In genomic region chr20:6008254-6008653, GRCh38 we compare ENCODE assay signal across 8 cellular contexts. TPM values are rescaled to one million over a fixed set of nuclear protein-coding genes. Genes with fewer than 3 reads are reported as not detected.
A peak's percentile ranks its signal among the peaks of the same experiment; 100 is the strongest.
DNase-seq lines count a peak whose midpoint lies in the region; ATAC-seq and TF ChIP-seq lines count a peak whose summit lies in the region.

No MANE protein-coding gene starts in this region.

- H3K27me3 ChIP-seq in osteoblast (ENCODE audit: insufficient read depth, low read length) = no peaks in the 10 kb centered on the region

- no peaks in the 10 kb centered on the region for H3K27me3 Mint-ChIP-seq in activated CD4-positive, alpha-beta memory T cell treated with anti-CD3 and anti-CD28 coated beads for 36 hours
- H3K27me3 Mint-ChIP-seq in activated CD4-positive, alpha-beta memory T cell treated with anti-CD3 and anti-CD28 coated beads, Interleukin-2, amount 10 ng/mL, durations not matched to agents 7 days and 5 days = no peaks in the 10 kb centered on the region

- H3K4me1 ChIP-seq in osteoblast (ENCODE audit: insufficient read depth, low read length) = peaks cover 26% of the 10 kb centered on the region

- no peak for TF ChIP-seq CTCF in fibroblast of villous mesenchyme (IDR thresholded peaks at IDR 0.05; ENCODE audit: insufficient read depth, low read depth, low read length)
- no peak for TF ChIP-seq CTCF in osteoblast (IDR thresholded peaks at IDR 0.05; ENCODE audit: extremely low read depth, low read depth, low read length)

- CTCF ChIA-PET in activated CD4-positive, alpha-beta memory T cell treated with anti-CD3 and anti-CD28 coated beads for 36 hours (lab: Charles Lee) = interaction anchor here (1.4 to 1.5 kb wide), 2 partner anchors 12 to 480 kb away, joined by 3 to 7 read pairs; no protein-coding TSS in a partner anchor
- CTCF ChIA-PET in activated CD4-positive, alpha-beta memory T cell treated with anti-CD3 and anti-CD28 coated beads, Interleukin-2, amount 10 ng/mL, durations not matched to agents 7 days and 5 days (lab: Charles Lee) = interaction anchor here (1.3 to 2.1 kb wide), 3 partner anchors 11 to 65 kb away, joined by 5 to 11 read pairs (median 7); no protein-coding TSS in a partner anchor

- H3K9me3 ChIP-seq in SK-N-MC (ENCODE audit: low read depth, low read length) = no peaks in the 10 kb centered on the region
- H3K9me3 ChIP-seq in osteoblast (ENCODE audit: low read depth, low read length) = no peaks in the 10 kb centered on the region

- peaks cover 69% of the 10 kb centered on the region for H3K79me2 ChIP-seq in osteoblast (ENCODE audit: insufficient read depth, low read length)

- no peak overlapping the region for H3K27ac ChIP-seq in SK-N-MC
- peak overlapping the region; percentile 48 for H3K27ac ChIP-seq in osteoblast (ENCODE audit: low read depth, low read length)

- peak overlapping the region; percentile 1 for H3K9ac ChIP-seq in SK-N-MC (ENCODE audit: insufficient read length)

- H3K4me3 ChIP-seq in SK-N-MC (peak overlapping the region; percentile 86), fibroblast of villous mesenchyme (ENCODE audit: low read depth, low read length) (peak overlapping the region; percentile 79), osteoblast (ENCODE audit: insufficient read depth, low read length) (peak overlapping the region; percentile 77)

- no peak overlapping the region for H3K27ac Mint-ChIP-seq in activated CD4-positive, alpha-beta memory T cell treated with anti-CD3 and anti-CD28 coated beads for 36 hours
- H3K27ac Mint-ChIP-seq in activated CD4-positive, alpha-beta memory T cell treated with anti-CD3 and anti-CD28 coated beads, Interleukin-2, amount 10 ng/mL, durations not matched to agents 7 days and 5 days = no peak overlapping the region

- peak overlapping the region; percentile 93 for H3K4me2 ChIP-seq in osteoblast (ENCODE audit: insufficient read depth, low read length)

- no peak for ATAC-seq in HG02840 (IDR thresholded peaks at IDR 0.05; ENCODE audit: low FRiP score, unreplicated experiment)
- ATAC-seq in HG03469 (IDR thresholded peaks at IDR 0.05; ENCODE audit: unreplicated experiment) = no peak

- H3K4me1 Mint-ChIP-seq in activated CD4-positive, alpha-beta memory T cell treated with anti-CD3 and anti-CD28 coated beads for 36 hours (ENCODE audit: low read depth) = peaks cover 40% of the 10 kb centered on the region
- peaks cover 35% of the 10 kb centered on the region for H3K4me1 Mint-ChIP-seq in activated CD4-positive, alpha-beta memory T cell treated with anti-CD3 and anti-CD28 coated beads, Interleukin-2, amount 10 ng/mL, durations not matched to agents 7 days and 5 days

- intact Hi-C loops in activated CD4-positive, alpha-beta memory T cell treated with anti-CD3 and anti-CD28 coated beads for 36 hours (cut with micrococcal nuclease) = no loop called here

- no peak overlapping the region for H2AFZ ChIP-seq in osteoblast (ENCODE audit: low read length)

- no peaks in the 10 kb centered on the region for H3K9me3 Mint-ChIP-seq in activated CD4-positive, alpha-beta memory T cell treated with anti-CD3 and anti-CD28 coated beads for 36 hours
- H3K9me3 Mint-ChIP-seq in activated CD4-positive, alpha-beta memory T cell treated with anti-CD3 and anti-CD28 coated beads, Interleukin-2, amount 10 ng/mL, durations not matched to agents 7 days and 5 days = no peaks in the 10 kb centered on the region

- peak; percentile 13 for DNase-seq in activated CD4-positive, alpha-beta memory T cell treated with anti-CD3 and anti-CD28 coated beads for 36 hours
- DNase-seq in activated CD4-positive, alpha-beta memory T cell treated with anti-CD3 and anti-CD28 coated beads, Interleukin-2, amount 10 ng/mL, durations not matched to agents 7 days and 5 days = no peak
- DNase-seq in SK-N-MC (ENCODE audit: low read depth, low spot score) (no peak), fibroblast of villous mesenchyme (ENCODE audit: low read depth) (peak; percentile 96), osteoblast (ENCODE audit: insufficient read length, low spot score, missing footprints) (peak; percentile 74), UCSD-AML1 (lab: John Stamatoyannopoulos, UW; ENCODE audit: unreplicated experiment) (no peak)

- H3K36me3 ChIP-seq in SK-N-MC (ENCODE audit: insufficient read depth, low read length) (peaks cover 33% of the 10 kb centered on the region), osteoblast (ENCODE audit: insufficient read depth, low read length) (peaks cover 33% of the 10 kb centered on the region)

- peak overlapping the region; percentile 16 for H3K4me3 Mint-ChIP-seq in activated CD4-positive, alpha-beta memory T cell treated with anti-CD3 and anti-CD28 coated beads for 36 hours
- H3K4me3 Mint-ChIP-seq in activated CD4-positive, alpha-beta memory T cell treated with anti-CD3 and anti-CD28 coated beads, Interleukin-2, amount 10 ng/mL, durations not matched to agents 7 days and 5 days = no peak overlapping the region

- POLR2A ChIA-PET in activated CD4-positive, alpha-beta memory T cell treated with anti-CD3 and anti-CD28 coated beads for 36 hours (lab: Charles Lee) = no interaction called here
- POLR2A ChIA-PET in activated CD4-positive, alpha-beta memory T cell treated with anti-CD3 and anti-CD28 coated beads, Interleukin-2, amount 10 ng/mL, durations not matched to agents 7 days and 5 days (lab: Charles Lee) = interaction anchor here (1.1 kb wide), 1 partner anchor 58 kb away, joined by 3 read pairs; the partner anchor contains the start of genes MCM8 and TRMT6

- peaks cover 35% of the 10 kb centered on the region for H4K20me1 ChIP-seq in osteoblast (ENCODE audit: insufficient read depth, low read length)

- H3K36me3 Mint-ChIP-seq in activated CD4-positive, alpha-beta memory T cell treated with anti-CD3 and anti-CD28 coated beads for 36 hours = peaks cover 29% of the 10 kb centered on the region
- peaks cover 36% of the 10 kb centered on the region for H3K36me3 Mint-ChIP-seq in activated CD4-positive, alpha-beta memory T cell treated with anti-CD3 and anti-CD28 coated beads, Interleukin-2, amount 10 ng/mL, durations not matched to agents 7 days and 5 days (ENCODE audit: low read depth)

RNA-seq across cellular contexts. Expression of gene CRLS1, which starts 2.3 kb away (rescaled TPM):
- 10 to 100 TPM; 36.5 to 38.4 TPM for total RNA-seq in activated CD4-positive, alpha-beta memory T cell treated with anti-CD3 and anti-CD28 coated beads for 36 hours
- 10 to 100 TPM; 25.3 to 27.8 TPM for total RNA-seq in activated CD4-positive, alpha-beta memory T cell treated with anti-CD3 and anti-CD28 coated beads, Interleukin-2, amount 10 ng/mL, durations not matched to agents 7 days and 5 days
- total RNA-seq in fibroblast of villous mesenchyme (39.6 and 61.7 TPM in 2 replicates), osteoblast (37.6 and 42.1 TPM in 2 replicates)

RNA-seq across cellular contexts. Expression of gene LRRN4, which starts 45.6 kb away (rescaled TPM):
- not detected for total RNA-seq in activated CD4-positive, alpha-beta memory T cell treated with anti-CD3 and anti-CD28 coated beads for 36 hours
- total RNA-seq in activated CD4-positive, alpha-beta memory T cell treated with anti-CD3 and anti-CD28 coated beads, Interleukin-2, amount 10 ng/mL, durations not matched to agents 7 days and 5 days = not detected
- under 0.01 TPM in 1 of 2 replicates, not detected in the other for total RNA-seq in fibroblast of villous mesenchyme
- total RNA-seq in osteoblast = not detected in 2 replicates

RNA-seq across cellular contexts. Expression of gene MCM8, which starts 57.8 kb away (rescaled TPM):
- total RNA-seq in activated CD4-positive, alpha-beta memory T cell treated with anti-CD3 and anti-CD28 coated beads for 36 hours = 10 to 100 TPM; 46.8 to 50.7 TPM
- total RNA-seq in activated CD4-positive, alpha-beta memory T cell treated with anti-CD3 and anti-CD28 coated beads, Interleukin-2, amount 10 ng/mL, durations not matched to agents 7 days and 5 days = 10 to 100 TPM; 33.2 to 34.5 TPM
- 8.4 and 13.0 TPM in 2 replicates for total RNA-seq in fibroblast of villous mesenchyme
- total RNA-seq in osteoblast = 3.3 and 3.5 TPM in 2 replicates

RNA-seq across cellular contexts. Expression of gene TRMT6, which starts 57.9 kb away (rescaled TPM):
- 10 to 100 TPM; 24.9 to 27.1 TPM for total RNA-seq in activated CD4-positive, alpha-beta memory T cell treated with anti-CD3 and anti-CD28 coated beads for 36 hours
- 10 to 100 TPM; 17.0 to 19.1 TPM for total RNA-seq in activated CD4-positive, alpha-beta memory T cell treated with anti-CD3 and anti-CD28 coated beads, Interleukin-2, amount 10 ng/mL, durations not matched to agents 7 days and 5 days
- total RNA-seq in fibroblast of villous mesenchyme (6.8 and 9.9 TPM in 2 replicates), osteoblast (5.4 and 5.9 TPM in 2 replicates)

Comparison
In these comparisons a context has a peak if more than half of its experiments do, and no peak if none do; other contexts are left out.
1. DNase-seq: peak in activated CD4-positive, alpha-beta memory T cell treated with anti-CD3 and anti-CD28 coated beads for 36 hours (single experiment), fibroblast of villous mesenchyme (single experiment) and osteoblast (single experiment); none in activated CD4-positive, alpha-beta memory T cell treated with anti-CD3 and anti-CD28 coated beads, Interleukin-2, amount 10 ng/mL, durations not matched to agents 7 days and 5 days (single experiment), SK-N-MC (single experiment) and UCSD-AML1 (single experiment).
2. Peak in every context shown above with its lines, with median percentiles within 50 percentile points of each other: H3K4me3 ChIP-seq.